ENCODE assay signal across 12 cellular contexts in genomic region chrX:154430916-154431315, GRCh38. TPM values are rescaled to one million over a fixed set of nuclear protein-coding genes. Genes with fewer than 3 reads are reported as not detected.
DNase-seq lines count a peak whose midpoint lies in the region; ATAC-seq and TF ChIP-seq lines count a peak whose summit lies in the region.
"Had no signal": no experiment of that assay in that cellular context is flagged by ENCODE, and none has a peak within 500 bp of the region (broad histone marks: within the 10 kb centered on the region; RNA-seq: fewer than 3 reads in every experiment).

No MANE protein-coding gene starts in this region.

- CTCF ChIA-PET in naive thymus-derived CD4-positive, alpha-beta T cell (lab: Charles Lee): interaction anchor here (0.6 kb wide), 1 partner anchor 59 kb away, joined by 3 read pairs; no protein-coding TSS in a partner anchor

- H3K9me3 Mint-ChIP-seq in CD14-positive monocyte: peaks cover 0 to 22% (median 5%) of the 10 kb centered on the region in 7 donors
- peaks cover 0 to 1% (median 0%) of the 10 kb centered on the region in 11 donors for H3K9me3 Mint-ChIP-seq in naive thymus-derived CD4-positive, alpha-beta T cell
- H3K9me3 Mint-ChIP-seq: central memory CD8-positive, alpha-beta T cell had no signal

- H3K4me3 Mint-ChIP-seq in CD14-positive monocyte: peak overlapping the region; percentile 74 to 91
- peak overlapping the region in 2 of 10 donors; percentile 33 to 80 for H3K4me3 Mint-ChIP-seq in naive thymus-derived CD4-positive, alpha-beta T cell
- H3K4me3 Mint-ChIP-seq: central memory CD8-positive, alpha-beta T cell had no signal

- POLR2A ChIA-PET in naive thymus-derived CD4-positive, alpha-beta T cell (lab: Charles Lee): interaction anchor here (3.0 kb wide), 1 partner anchor 53 kb away, joined by 8 read pairs; no protein-coding TSS in a partner anchor

- peaks cover 0 to 22% (median 0%) of the 10 kb centered on the region in 3 experiments for H3K36me3 ChIP-seq in naive thymus-derived CD4-positive, alpha-beta T cell (ENCODE audit: control insufficient read depth in 2 of 3, insufficient read depth in 3 of 3, low read length in 3 of 3)

- intact Hi-C loops in CD14-positive monocyte (cut with micrococcal nuclease): no loop called here
- intact Hi-C loops in naive thymus-derived CD4-positive, alpha-beta T cell (cut with micrococcal nuclease): no loop called here

- ATAC-seq in naive thymus-derived CD4-positive, alpha-beta T cell: no peak

- TF ChIP-seq CTCF in CD14-positive monocyte (IDR thresholded peaks at IDR 0.05): no peak

- peaks cover 45% of the 10 kb centered on the region for H3K4me1 Mint-ChIP-seq in CD14-positive monocyte
- H3K4me1 Mint-ChIP-seq in naive thymus-derived CD4-positive, alpha-beta T cell: peaks cover 7 to 33% (median 21%) of the 10 kb centered on the region in 7 donors

- peaks cover 0 to 4% of the 10 kb centered on the region in 2 donors for H3K4me1 ChIP-seq in naive thymus-derived CD4-positive, alpha-beta T cell (ENCODE audit: control insufficient read depth in 2 of 2, insufficient read depth in 2 of 2, low read length in 2 of 2)

- H3K27me3 ChIP-seq in naive thymus-derived CD4-positive, alpha-beta T cell (ENCODE audit: control insufficient read depth in 2 of 2, insufficient read depth in 2 of 2, low read length in 2 of 2): no peaks in the 10 kb centered on the region
- H3K27me3 ChIP-seq: Peyer's patch had no signal

- DNase-seq in CD14-positive monocyte (ENCODE audit: low spot score) (peak; percentile 55), ELF-1 (ENCODE audit: low read depth, low spot score) (peak; percentile 83), mucosa of gallbladder (ENCODE audit: low spot score) (no peak), NCI-H345 (lab: John Stamatoyannopoulos, UW) (no peak), T1000 (lab: John Stamatoyannopoulos, UW) (no peak)
- DNase-seq in naive thymus-derived CD4-positive, alpha-beta T cell: no peak
- no peak for DNase-seq in stimulated activated CD4-positive, alpha-beta T cell treated with anti-CD3 and anti-CD28 coated beads, Interleukin-2, amount 100 ng/mL, for 24 hours
- DNase-seq: Peyer's patch; stimulated activated naive CD4-positive, alpha-beta T cell had no signal

- no peak overlapping the region for H3K4me3 ChIP-seq in naive thymus-derived CD4-positive, alpha-beta T cell (ENCODE audit: low read length)
- H3K4me3 ChIP-seq: Peyer's patch had no signal

- H3K9me3 ChIP-seq in naive thymus-derived CD4-positive, alpha-beta T cell (ENCODE audit: control insufficient read depth in 2 of 3, low read length in 3 of 3): no peaks in the 10 kb centered on the region
- H3K9me3 ChIP-seq: Peyer's patch had no signal

- H3K36me3 Mint-ChIP-seq in CD14-positive monocyte: peaks cover 33 to 37% of the 10 kb centered on the region in 2 donors
- H3K36me3 Mint-ChIP-seq in naive thymus-derived CD4-positive, alpha-beta T cell: peaks cover 0 to 8% (median 0%) of the 10 kb centered on the region in 5 donors

- peaks cover 0 to 11% (median 2%) of the 10 kb centered on the region in 3 donors for H3K27me3 Mint-ChIP-seq in CD14-positive monocyte (ENCODE audit: low read depth in 3 of 3)
- no peaks in the 10 kb centered on the region for H3K27me3 Mint-ChIP-seq in naive thymus-derived CD4-positive, alpha-beta T cell
- H3K27me3 Mint-ChIP-seq: central memory CD8-positive, alpha-beta T cell had no signal

- H3K27ac Mint-ChIP-seq in CD14-positive monocyte: peak overlapping the region; percentile 90 to 99 (median 95)
- peak overlapping the region in 6 of 9 donors; percentile 12 to 79 (median 36) for H3K27ac Mint-ChIP-seq in naive thymus-derived CD4-positive, alpha-beta T cell

- peak overlapping the region; percentile 10 for H3K27ac ChIP-seq in angular gyrus (ENCODE audit: low read depth, low read length)
- H3K27ac ChIP-seq in naive thymus-derived CD4-positive, alpha-beta T cell (ENCODE audit: low read depth, low read length): no peak overlapping the region
- H3K27ac ChIP-seq: KMS-11 had no signal

RNA-seq across cellular contexts. Expression of gene ATP6AP1, which starts 2.4 kb away (rescaled TPM):
- polyA plus RNA-seq in CD14-positive monocyte: 100 to 1,000 TPM; 116 to 145 TPM
- 10 to 100 TPM; 37.8 to 63.3 (median 51.1) TPM for total RNA-seq in naive thymus-derived CD4-positive, alpha-beta T cell
- 100 to 1,000 TPM; 100 to 118 TPM for polyA plus RNA-seq in naive thymus-derived CD4-positive, alpha-beta T cell
- 108 TPM for total RNA-seq in mucosa of gallbladder

RNA-seq across cellular contexts. Expression of gene GDI1, which starts 6.0 kb away (rescaled TPM):
- polyA plus RNA-seq in CD14-positive monocyte: 10 to 100 TPM; 15.8 to 21.3 TPM
- total RNA-seq in naive thymus-derived CD4-positive, alpha-beta T cell: 100 to 1,000 TPM; 106 to 174 (median 140) TPM
- 10 to 100 TPM; 18.8 to 28.6 TPM for polyA plus RNA-seq in naive thymus-derived CD4-positive, alpha-beta T cell
- total RNA-seq in mucosa of gallbladder: 157 TPM

RNA-seq across cellular contexts. Expression of gene FAM50A, which starts 13.0 kb away (rescaled TPM):
- 10 to 100 TPM; 23.9 to 46.4 TPM for polyA plus RNA-seq in CD14-positive monocyte
- 10 to 100 TPM; 47.2 to 76.5 (median 49.3) TPM for total RNA-seq in naive thymus-derived CD4-positive, alpha-beta T cell
- 10 to 100 TPM; 19.9 to 40.7 TPM for polyA plus RNA-seq in naive thymus-derived CD4-positive, alpha-beta T cell
- total RNA-seq in mucosa of gallbladder: 71.3 TPM

RNA-seq across cellular contexts. Expression of gene TAFAZZIN, which starts 19.6 kb away (rescaled TPM):
- 10 to 100 TPM; 21.7 to 21.9 TPM for polyA plus RNA-seq in CD14-positive monocyte
- total RNA-seq in naive thymus-derived CD4-positive, alpha-beta T cell: 100 to 1,000 TPM in 3 of 5 experiments, 10 to 100 TPM in 2; 90.9 to 130 (median 108) TPM
- 10 to 100 TPM; 40.4 to 46.4 TPM for polyA plus RNA-seq in naive thymus-derived CD4-positive, alpha-beta T cell
- total RNA-seq in mucosa of gallbladder: 49.8 TPM

RNA-seq across cellular contexts. Expression of gene DNASE1L1, which starts 21.9 kb away (rescaled TPM):
- polyA plus RNA-seq in CD14-positive monocyte: 10 to 100 TPM; 26.2 to 27.2 TPM
- total RNA-seq in naive thymus-derived CD4-positive, alpha-beta T cell: 10 to 100 TPM; 18.4 to 31.1 (median 21.7) TPM
- polyA plus RNA-seq in naive thymus-derived CD4-positive, alpha-beta T cell: 10 to 100 TPM; 11.1 to 19.6 TPM
- 28.2 TPM for total RNA-seq in mucosa of gallbladder

Comparison
In these comparisons a context has a peak if more than half of its experiments do, and no peak if none do; other contexts are left out.
1. DNase-seq: peak in CD14-positive monocyte (single experiment) and ELF-1 (single experiment); none in naive thymus-derived CD4-positive, alpha-beta T cell (0 of 9), mucosa of gallbladder (single experiment), NCI-H345 (single experiment), T1000 (single experiment) and stimulated activated CD4-positive, alpha-beta T cell treated with anti-CD3 and anti-CD28 coated beads, Interleukin-2, amount 100 ng/mL, for 24 hours (0 of 2).